In the genomic region with DNA sequence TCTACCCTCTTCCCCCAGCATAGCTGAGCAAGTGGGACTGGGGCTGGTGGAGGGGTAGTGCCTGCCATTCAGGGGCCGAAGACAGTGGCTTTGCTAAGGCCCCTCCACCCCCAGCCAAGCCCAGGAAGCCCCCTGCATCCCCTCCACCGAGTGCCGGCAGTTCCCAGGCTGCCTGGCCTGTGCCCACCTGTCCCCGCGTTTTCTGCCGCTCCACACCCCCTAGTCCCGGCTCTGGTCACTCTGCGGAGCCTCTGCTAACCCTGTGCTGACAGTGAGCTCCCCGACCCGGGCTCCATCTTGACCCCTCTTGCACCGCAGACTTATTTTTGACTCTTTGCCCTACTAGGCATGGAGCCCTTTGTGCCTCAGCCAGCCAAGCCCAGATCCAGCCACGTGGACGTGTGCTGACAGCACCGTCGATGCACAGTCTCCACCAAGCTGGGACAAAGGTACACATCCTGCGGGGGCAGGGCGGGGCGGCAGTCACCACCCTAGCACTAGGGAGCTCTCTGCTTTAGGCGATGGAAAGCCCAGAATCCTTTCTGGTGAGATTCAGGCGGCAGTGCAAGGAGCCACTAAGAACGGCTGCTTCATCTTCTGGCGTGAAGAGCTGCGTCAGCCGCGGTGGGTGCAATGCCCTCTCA, we compare ENCODE assay signal across 8 cellular contexts.
A peak's percentile ranks its signal among the peaks of the same experiment; 100 is the strongest.
DNase-seq lines count a peak whose midpoint lies in the region; ATAC-seq, FAIRE-seq and TF ChIP-seq lines count a peak whose summit lies in the region.

No MANE protein-coding gene starts in this region.

- H3K27me3 Mint-ChIP-seq in activated CD8-positive, alpha-beta T cell treated with anti-CD3 and anti-CD28 coated beads for 36 hours = no peaks in the 10 kb centered on the region

- H3K9me3 Mint-ChIP-seq in activated CD8-positive, alpha-beta T cell treated with anti-CD3 and anti-CD28 coated beads for 36 hours = no peaks in the 10 kb centered on the region

- intact Hi-C loops in activated CD8-positive, alpha-beta T cell treated with anti-CD3 and anti-CD28 coated beads for 36 hours (cut with micrococcal nuclease) = no loop called here

- H3K9ac ChIP-seq in rectal smooth muscle tissue (ENCODE audit: low read length) = no peak overlapping the region

- H3K36me3 Mint-ChIP-seq in activated CD8-positive, alpha-beta T cell treated with anti-CD3 and anti-CD28 coated beads for 36 hours (ENCODE audit: low read depth) = no peaks in the 10 kb centered on the region

- H3K4me1 Mint-ChIP-seq in activated CD8-positive, alpha-beta T cell treated with anti-CD3 and anti-CD28 coated beads for 36 hours (ENCODE audit: low read depth) = peaks cover 25% of the 10 kb centered on the region

- H3K27ac Mint-ChIP-seq in activated CD8-positive, alpha-beta T cell treated with anti-CD3 and anti-CD28 coated beads for 36 hours = peak overlapping the region; percentile 92

- DNase-seq in GM12865 (ENCODE audit: low read depth) = no peak
- DNase-seq in activated CD8-positive, alpha-beta T cell treated with anti-CD3 and anti-CD28 coated beads for 36 hours = no peak
- peak; percentile 74 for DNase-seq in right atrium auricular region (ENCODE audit: low spot score)
- DNase-seq in GM19239 (ENCODE audit: insufficient read length, low spot score) = no peak
- no peak for DNase-seq in LoVo (ENCODE audit: low spot score)
- DNase-seq in NCI-H1436 (lab: John Stamatoyannopoulos, UW) = no peak

- POLR2A ChIA-PET in activated CD8-positive, alpha-beta T cell treated with anti-CD3 and anti-CD28 coated beads for 36 hours (lab: Charles Lee) = no interaction called here

- H3K4me1 ChIP-seq in right atrium auricular region (peaks cover 0 to 35% of the 10 kb centered on the region in 2 donors), rectal smooth muscle tissue (ENCODE audit: control insufficient read depth, insufficient read depth, low read length) (no peaks in the 10 kb centered on the region)

- TF ChIP-seq CTCF in GM12865 (IDR thresholded peaks at IDR 0.05; ENCODE audit: insufficient read depth, low read depth, low read length, missing control alignments) (no peak), right atrium auricular region (IDR thresholded peaks at IDR 0.05) (no peak)
- TF ChIP-seq CTCF in activated CD8-positive, alpha-beta T cell treated with anti-CD3 and anti-CD28 coated beads for 36 hours (IDR thresholded peaks at IDR 0.05) = no peak

- FAIRE-seq in GM19239 (lab: Jason Lieb, UNC) = no peak

- no peaks in the 10 kb centered on the region for H3K9me3 ChIP-seq in right atrium auricular region

- H3K27ac ChIP-seq in right atrium auricular region (peak overlapping the region; percentile 80 to 94), rectal smooth muscle tissue (ENCODE audit: low read depth, low read length) (no peak overlapping the region)

- no peaks in the 10 kb centered on the region for H3K36me3 ChIP-seq in right atrium auricular region
- H3K36me3 ChIP-seq in rectal smooth muscle tissue (ENCODE audit: control insufficient read depth, insufficient read depth, low read length) = no peaks in the 10 kb centered on the region

- H3K27me3 ChIP-seq in right atrium auricular region (no peaks in the 10 kb centered on the region), rectal smooth muscle tissue (ENCODE audit: control insufficient read depth, insufficient read depth, low read length) (no peaks in the 10 kb centered on the region)

- ATAC-seq in activated CD8-positive, alpha-beta T cell treated with anti-CD3 and anti-CD28 coated beads for 36 hours = no peak
- ATAC-seq in HG03439 (IDR thresholded peaks at IDR 0.05; ENCODE audit: unreplicated experiment) = no peak

- peak overlapping the region; percentile 73 for H3K4me3 ChIP-seq in GM12865 (ENCODE audit: low read depth, low read length)
- peak overlapping the region; percentile 15 to 37 for H3K4me3 ChIP-seq in right atrium auricular region
- H3K4me3 ChIP-seq in rectal smooth muscle tissue (ENCODE audit: low read length) = peak overlapping the region; percentile 35

- peak overlapping the region; percentile 79 for H3K4me3 Mint-ChIP-seq in activated CD8-positive, alpha-beta T cell treated with anti-CD3 and anti-CD28 coated beads for 36 hours

- CTCF ChIA-PET in activated CD8-positive, alpha-beta T cell treated with anti-CD3 and anti-CD28 coated beads for 36 hours (lab: Charles Lee) = interaction anchor here (0.7 to 1.3 kb wide), 3 partner anchors 11 to 497 kb away, joined by 3 to 4 read pairs (median 3); no protein-coding TSS in a partner anchor
